Comparison of ENCODE assay signal across 16 cellular contexts in the genomic region with DNA sequence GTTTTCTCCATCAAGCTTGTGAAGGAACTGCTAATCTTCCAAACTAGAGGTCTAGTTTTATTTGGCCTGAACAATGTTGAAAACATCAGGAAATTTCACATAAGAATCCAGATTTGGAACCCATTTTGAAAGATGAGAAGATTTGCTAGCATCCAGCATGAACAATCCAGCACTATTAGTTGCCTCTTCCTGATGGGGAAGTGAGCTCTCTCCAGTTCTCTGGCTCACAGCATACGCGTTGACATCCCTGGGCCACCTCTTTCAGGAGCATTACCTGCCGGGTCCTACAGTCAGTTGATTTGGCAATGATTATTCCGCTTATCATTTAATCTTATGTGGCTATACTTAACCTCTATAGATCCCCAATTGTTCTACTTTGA. TPM values are rescaled to one million over a fixed set of nuclear protein-coding genes. Genes with fewer than 3 reads are reported as not detected.
DNase-seq lines count a peak whose midpoint lies in the region; ATAC-seq, FAIRE-seq and TF ChIP-seq lines count a peak whose summit lies in the region.
"Had no signal": no experiment of that assay in that cellular context is flagged by ENCODE, and none has a peak within 500 bp of the region (broad histone marks: within the 10 kb centered on the region; RNA-seq: fewer than 3 reads in every experiment).

No MANE protein-coding gene starts in this region.

- peak overlapping the region; percentile 42 for H3K9ac ChIP-seq in GM23248
- H3K9ac ChIP-seq: BLaER1 had no signal

- no peaks in the 10 kb centered on the region for H4K20me1 ChIP-seq in GM23248 (ENCODE audit: insufficient read depth)
- H4K20me1 ChIP-seq: BLaER1 had no signal

- peaks cover 26% of the 10 kb centered on the region for H3K4me1 ChIP-seq in A549
- H3K4me1 ChIP-seq in GM23248 (ENCODE audit: insufficient read depth) = peaks cover 63% of the 10 kb centered on the region
- H3K4me1 ChIP-seq: BLaER1, pancreas had no signal

- H3K79me2 ChIP-seq in GM23248 (ENCODE audit: insufficient read depth) = no peaks in the 10 kb centered on the region

- H3K27ac ChIP-seq in A549 = peak overlapping the region; percentile 72 to 84
- peak overlapping the region; percentile 79 for H3K27ac ChIP-seq in GM23248
- H3K27ac ChIP-seq: BLaER1, cardiac muscle cell had no signal

- no peaks in the 10 kb centered on the region for H3K9me2 ChIP-seq in GM23248 (ENCODE audit: insufficient read depth)

- in situ Hi-C loops in GM23248 (cut with MboI) = no loop called here

- DNase-seq in A549 (ENCODE audit: low read depth in 1 of 2, low spot score in 1 of 2) (no peak), GM23248 (peak; percentile 69), kidney glomerular epithelial cell (lab: John Stamatoyannopoulos, UW) (peak; percentile 56), NCI-H2196 (lab: John Stamatoyannopoulos, UW; ENCODE audit: unreplicated experiment) (no peak), NCI-H1092 (lab: John Stamatoyannopoulos, UW) (no peak)
- DNase-seq in activated naive CD8-positive, alpha-beta T cell treated with anti-CD3 and anti-CD28 coated beads, Interleukin-2, amount 50 U/mL, for 24 hours = no peak
- DNase-seq in effector CD4-positive, alpha-beta T cell = no peak
- DNase-seq: NCI-H1436 had no signal

- peak overlapping the region; percentile 85 for H3K27ac Mint-ChIP-seq in activated naive CD8-positive, alpha-beta T cell treated with anti-CD3 and anti-CD28 coated beads, Interleukin-2, amount 50 U/mL, for 24 hours
- H3K27ac Mint-ChIP-seq: IgD-negative memory B cell, memory B cell had no signal

- H3K36me3 Mint-ChIP-seq in activated naive CD8-positive, alpha-beta T cell treated with anti-CD3 and anti-CD28 coated beads, Interleukin-2, amount 50 U/mL, for 24 hours (ENCODE audit: low read depth) = peaks cover 2% of the 10 kb centered on the region
- H3K36me3 Mint-ChIP-seq: IgD-negative memory B cell, memory B cell had no signal

- H3K9me3 ChIP-seq in A549 (no peaks in the 10 kb centered on the region), GM23248 (ENCODE audit: low read depth) (no peaks in the 10 kb centered on the region)
- H3K9me3 ChIP-seq: BLaER1, pancreas had no signal

- no peaks in the 10 kb centered on the region for H3K36me3 ChIP-seq in GM23248 (ENCODE audit: low read depth)
- H3K36me3 ChIP-seq: BLaER1, cardiac muscle cell, pancreas had no signal

- CTCF ChIA-PET in A549 (lab: Yijun Ruan, JAX) = interaction anchor here (0.6 to 6.1 kb wide), 10 partner anchors 10 to 533 kb away, joined by 3 to 47 read pairs (median 4); no protein-coding TSS in a partner anchor

- no peak for TF ChIP-seq POLR2A in A549 (IDR thresholded peaks at IDR 0.05; ENCODE audit: low read length)

- no peak for FAIRE-seq in A549 (lab: Jason Lieb, UNC)
- FAIRE-seq: G401.6, pancreas had no signal

- H3K4me2 ChIP-seq in A549 = peak overlapping the region; percentile 63
- peak overlapping the region; percentile 92 for H3K4me2 ChIP-seq in GM23248 (ENCODE audit: unreplicated experiment)
- H3K4me2 ChIP-seq: BLaER1 had no signal

- H3K9me3 Mint-ChIP-seq in activated naive CD8-positive, alpha-beta T cell treated with anti-CD3 and anti-CD28 coated beads, Interleukin-2, amount 50 U/mL, for 24 hours = no peaks in the 10 kb centered on the region
- H3K9me3 Mint-ChIP-seq: IgD-negative memory B cell, memory B cell had no signal

- H3K4me3 ChIP-seq in A549 (no peak overlapping the region), GM23248 (peak overlapping the region; percentile 67)
- H3K4me3 ChIP-seq: BLaER1, cardiac muscle cell, pancreas had no signal

- no peaks in the 10 kb centered on the region for H3K27me3 ChIP-seq in GM23248 (replicated peaks; ENCODE audit: insufficient read depth)
- H3K27me3 ChIP-seq: BLaER1, cardiac muscle cell, pancreas had no signal

- WGBS in A549 (ENCODE audit: missing lambda C conversion rate) = 92% methylated on average over 4 of the region's 4 CpGs
- 88 to 89% methylated on average over 4 of the region's 4 CpGs for WGBS in GM23248 (ENCODE audit: low coverage in 1 of 2, low lambda C conversion rate in 2 of 2, missing lambda C conversion rate in 2 of 2), 2 experiments

- H3K27me3 Mint-ChIP-seq in activated naive CD8-positive, alpha-beta T cell treated with anti-CD3 and anti-CD28 coated beads, Interleukin-2, amount 50 U/mL, for 24 hours = peaks cover 16% of the 10 kb centered on the region

- TF ChIP-seq RAD21 in A549 (conservative IDR thresholded peaks at IDR 0.05 in 1 of 2, IDR thresholded peaks at IDR 0.05 in 1 of 2) = no peak

- ATAC-seq in A549 (peak in 1 of 2 experiments; percentile 15; a peak in 1 of 6 replicates), GM21381 (IDR thresholded peaks at IDR 0.05; ENCODE audit: unreplicated experiment) (no peak)
- ATAC-seq in activated naive CD8-positive, alpha-beta T cell treated with anti-CD3 and anti-CD28 coated beads, Interleukin-2, amount 50 U/mL, for 24 hours = no peak

- peak overlapping the region; percentile 52 for H3K4me3 Mint-ChIP-seq in activated naive CD8-positive, alpha-beta T cell treated with anti-CD3 and anti-CD28 coated beads, Interleukin-2, amount 50 U/mL, for 24 hours
- H3K4me3 Mint-ChIP-seq: IgD-negative memory B cell, memory B cell had no signal

- POLR2A ChIA-PET in A549 (lab: Yijun Ruan, JAX) = interaction anchor here (0.6 to 2.5 kb wide), 5 partner anchors 11 to 1264 kb away, joined by 3 to 11 read pairs (median 4); partner anchors contain the start of gene GPR87

- H2AFZ ChIP-seq in GM23248 = peak overlapping the region; percentile 56

- no peak for TF ChIP-seq EP300 in A549 (IDR thresholded peaks at IDR 0.05)

- peaks cover 32% of the 10 kb centered on the region for H3F3A ChIP-seq in GM23248 (ENCODE audit: insufficient read depth)

- peaks cover 76% of the 10 kb centered on the region for H3K4me1 Mint-ChIP-seq in activated naive CD8-positive, alpha-beta T cell treated with anti-CD3 and anti-CD28 coated beads, Interleukin-2, amount 50 U/mL, for 24 hours
- H3K4me1 Mint-ChIP-seq: IgD-negative memory B cell, memory B cell had no signal

- TF ChIP-seq CTCF in A549 (IDR thresholded peaks at IDR 0.05) = no peak

TF ChIP-seq in A549, 52 proteins besides CTCF, POLR2A, EP300 and RAD21 (continues in another document):
- TF ChIP-seq, protein P1, sequence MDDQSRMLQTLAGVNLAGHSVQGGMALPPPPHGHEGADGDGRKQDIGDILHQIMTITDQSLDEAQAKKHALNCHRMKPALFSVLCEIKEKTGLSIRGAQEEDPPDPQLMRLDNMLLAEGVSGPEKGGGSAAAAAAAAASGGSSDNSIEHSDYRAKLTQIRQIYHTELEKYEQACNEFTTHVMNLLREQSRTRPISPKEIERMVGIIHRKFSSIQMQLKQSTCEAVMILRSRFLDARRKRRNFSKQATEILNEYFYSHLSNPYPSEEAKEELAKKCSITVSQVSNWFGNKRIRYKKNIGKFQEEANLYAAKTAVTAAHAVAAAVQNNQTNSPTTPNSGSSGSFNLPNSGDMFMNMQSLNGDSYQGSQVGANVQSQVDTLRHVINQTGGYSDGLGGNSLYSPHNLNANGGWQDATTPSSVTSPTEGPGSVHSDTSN (IDR thresholded peaks at IDR 0.05) = no peak
- TF ChIP-seq BHLHE40 (IDR thresholded peaks at IDR 0.05; ENCODE audit: low read depth, low read length) (no peak), USF2 (IDR thresholded peaks at IDR 0.05) (no peak), SREBF2 (IDR thresholded peaks at IDR 0.05) (no peak), NPAS2 (CRISPR knock-in tag; IDR thresholded peaks at IDR 0.05; ENCODE audit: borderline replicate concordance) (no peak), RARB (CRISPR knock-in tag; IDR thresholded peaks at IDR 0.05) (no peak), ATOH8 (CRISPR knock-in tag; IDR thresholded peaks at IDR 0.05; ENCODE audit: low read depth) (no peak), FOSL2 (IDR thresholded peaks at IDR 0.05) (no peak), FOSL2 (CRISPR knock-in tag; IDR thresholded peaks at IDR 0.05) (no peak), POLR2AphosphoS2 (conservative IDR thresholded peaks at IDR 0.05; ENCODE audit: low read length) (no peak)

RNA-seq across cellular contexts. Expression of gene GPR87, which starts 10.9 kb away (rescaled TPM):
- 0.52 and 0.56 TPM in 2 replicates for polyA plus RNA-seq in A549 (2011; rRNA removed)
- polyA plus RNA-seq in A549 (2012; cell fraction: cytosol; rRNA removed) = 0.11 and 0.12 TPM in 2 replicates
- polyA plus RNA-seq in A549 (2012; cell fraction: nucleus; rRNA removed) = 0.11 and 0.16 TPM in 2 replicates
- polyA plus RNA-seq in A549 (2017; fragmentation: RNase III; extraction: RNeasy Plus Mini Kit Qiagen cat#74134 plus additional on column Dnase treatment) = 0.41 to 0.66 TPM (median 0.41 TPM) in 3 replicates
- polyA minus RNA-seq in A549 (2011; rRNA and poly(A)+ RNA removed) = 0.17 TPM in 1 of 2 replicates, not detected in the other
- 0.22 TPM in 1 of 2 replicates, not detected in the other for total RNA-seq in GM23248 (2014; rRNA removed; shearing (Covaris generic))
- polyA plus RNA-seq in GM23248 (2016; fragmentation: Nextera tagmentation; extraction: Ambion mirVana) = not detected in 2 replicates
- total RNA-seq: cardiac muscle cell, pancreas, Right ventricle myocardium superior had no signal
- polyA plus RNA-seq: cardiac muscle cell, IgD-negative memory B cell, pancreas had no signal

RNA-seq across cellular contexts. Expression of gene P2RY13, which starts 23.6 kb away (rescaled TPM):
- not detected in 2 replicates for polyA plus RNA-seq in A549 (2011; rRNA removed)
- polyA plus RNA-seq in A549 (2012; cell fraction: cytosol; rRNA removed) = not detected in 2 replicates
- not detected in 2 replicates for polyA plus RNA-seq in A549 (2012; cell fraction: nucleus; rRNA removed)
- not detected in 3 replicates for polyA plus RNA-seq in A549 (2017; fragmentation: RNase III; extraction: RNeasy Plus Mini Kit Qiagen cat#74134 plus additional on column Dnase treatment)
- polyA minus RNA-seq in A549 (2011; rRNA and poly(A)+ RNA removed) = not detected in 2 replicates
- total RNA-seq in GM23248 (2014; rRNA removed; shearing (Covaris generic)) = not detected in 2 replicates
- polyA plus RNA-seq in GM23248 (2016; fragmentation: Nextera tagmentation; extraction: Ambion mirVana) = not detected in 2 replicates
- total RNA-seq: cardiac muscle cell had no signal

RNA-seq across cellular contexts. Expression of gene P2RY14, which starts 27.4 kb away (rescaled TPM):
- not detected in 2 replicates for polyA plus RNA-seq in A549 (2011; rRNA removed)
- polyA plus RNA-seq in A549 (2012; cell fraction: cytosol; rRNA removed) = not detected in 2 replicates
- polyA plus RNA-seq in A549 (2012; cell fraction: nucleus; rRNA removed) = not detected in 2 replicates
- not detected in 3 replicates for polyA plus RNA-seq in A549 (2017; fragmentation: RNase III; extraction: RNeasy Plus Mini Kit Qiagen cat#74134 plus additional on column Dnase treatment)
- not detected in 2 replicates for polyA minus RNA-seq in A549 (2011; rRNA and poly(A)+ RNA removed)
- not detected in 2 replicates for total RNA-seq in GM23248 (2014; rRNA removed; shearing (Covaris generic))
- polyA plus RNA-seq in GM23248 (2016; fragmentation: Nextera tagmentation; extraction: Ambion mirVana) = not detected in 2 replicates

Comparison
In these comparisons a context has a peak if more than half of its experiments do, and no peak if none do; other contexts are left out.
1. DNase-seq: peak in GM23248 (single experiment) and kidney glomerular epithelial cell (single experiment); none in A549 (0 of 2), activated naive CD8-positive, alpha-beta T cell treated with anti-CD3 and anti-CD28 coated beads, Interleukin-2, amount 50 U/mL, for 24 hours (single experiment), NCI-H2196 (single experiment), NCI-H1092 (single experiment) and effector CD4-positive, alpha-beta T cell (single experiment).